40 cellular contexts compared by ENCODE assay signal in genomic region chr1:240235521-240236288, GRCh38.
DNase-seq lines count a peak whose midpoint lies in the region; ATAC-seq, FAIRE-seq and TF ChIP-seq lines count a peak whose summit lies in the region.
"Had no signal": no experiment of that assay in that cellular context is flagged by ENCODE, and none has a peak within 500 bp of the region (broad histone marks: within the 10 kb centered on the region; RNA-seq: fewer than 3 reads in every experiment).

No MANE protein-coding gene starts in this region.

- no peaks in the 10 kb centered on the region for H3K27me3 Mint-ChIP-seq in activated naive CD8-positive, alpha-beta T cell treated with anti-CD3 and anti-CD28 coated beads for 36 hours

- H3K4me3 ChIP-seq in AG09309 (ENCODE audit: control insufficient read depth, low read depth, low read length) (no peak overlapping the region), bronchial epithelial cell (ENCODE audit: low read depth, low read length) (no peak overlapping the region), mesenchymal stem cell (ENCODE audit: insufficient read depth in 1 of 2, low read depth in 1 of 2, low read length in 2 of 2) (no peak overlapping the region)
- H3K4me3 ChIP-seq: A549, BLaER1, breast epithelium, colonic mucosa, GM12878, GM23338, stomach, thyroid gland, vagina had no signal

- no peak overlapping the region for H3K27ac ChIP-seq in mesenchymal stem cell (ENCODE audit: low read length, poor library complexity, severe bottlenecking)
- H3K27ac ChIP-seq: A549, BLaER1, breast epithelium, colonic mucosa, epithelial cell of prostate, stomach, thyroid gland, vagina, VCaP had no signal

- intact Hi-C loops in left ventricle myocardium superior (cut with micrococcal nuclease) = no loop called here

- no peak overlapping the region for H2AFZ ChIP-seq in mesenchymal stem cell (ENCODE audit: low read depth, low read length)
- H2AFZ ChIP-seq: GM23338 had no signal

- no peaks in the 10 kb centered on the region for H3K9me3 ChIP-seq in mesenchymal stem cell (ENCODE audit: control insufficient read depth, low read length)
- H3K9me3 ChIP-seq: A549, BLaER1, breast epithelium, colonic mucosa, stomach, thyroid gland, vagina had no signal

- no peaks in the 10 kb centered on the region for H3K27me3 ChIP-seq in bronchial epithelial cell (ENCODE audit: control insufficient read depth, insufficient read depth, low read length)
- H3K27me3 ChIP-seq in mesenchymal stem cell (ENCODE audit: control insufficient read depth in 1 of 2, insufficient read depth in 1 of 2, low read length in 2 of 2) = no peaks in the 10 kb centered on the region
- H3K27me3 ChIP-seq: BLaER1, breast epithelium, colonic mucosa, stomach, thyroid gland, vagina had no signal

- peak; percentile 66 for DNase-seq in AG09309 (ENCODE audit: low read depth)
- DNase-seq in HCEC 1CT = peak; percentile 62
- DNase-seq in bronchial epithelial cell (ENCODE audit: low read depth) = peak; percentile 49
- DNase-seq in mesenchymal stem cell = peak; percentile 8
- no peak for DNase-seq in left ventricle myocardium superior
- DNase-seq in NCI-H2171 treated with DMSO at 0.1 percent for 48 hours (lab: John Stamatoyannopoulos, UW) = no peak
- DNase-seq in left lobe of liver (ENCODE audit: low spot score) = no peak
- no peak for DNase-seq in activated naive CD8-positive, alpha-beta T cell treated with anti-CD3 and anti-CD28 coated beads for 36 hours
- DNase-seq: activated CD4-positive, alpha-beta T cell treated with anti-CD3 and anti-CD28 coated beads for 48 hours; activated naive CD4-positive, alpha-beta T cell; activated T-cell treated with anti-CD3 and anti-CD28 coated beads, Interleukin-2, amount 50 U/mL, for 4 hours; amygdala; colonic mucosa; COR-L47; DND-41; effector CD8-positive, alpha-beta T cell; hypothalamus; Kasumi-1; naive thymus-derived CD8-positive, alpha-beta T cell; NCI-H1694; NCI-H2171; NCI-H524 treated with DMSO at 0.1 percent for 48 hours; NK-92 treated with Interleukin-12 subunit alpha and Interleukin-12 subunit beta, amount 100 ng/mL, for 24 hours; nucleus accumbens; SHP77 treated with DMSO at 0.1 percent for 48 hours; small intestine; stimulated activated CD4-positive, alpha-beta T cell treated with anti-CD3 and anti-CD28 coated beads, Interleukin-1b, Interleukin-23, amount 100 ng/mL, for 48 hours; stimulated activated CD8-positive, alpha-beta memory T cell treated with anti-CD3 and anti-CD28 coated beads, Interleukin-4, amount 100 ng/mL, for 48 hours; stomach; thyroid gland had no signal

- peaks cover 3% of the 10 kb centered on the region for H3K79me1 ChIP-seq in mesenchymal stem cell (replicated peaks; ENCODE audit: low read length, poor library complexity, severe bottlenecking)

- peak overlapping the region; percentile 40 to 61 for H3K4ac ChIP-seq in mesenchymal stem cell (ENCODE audit: low read depth in 1 of 2, low read length in 2 of 2)

- 84% methylated on average over 3 of the region's 4 CpGs for WGBS in mesenchymal stem cell

- no peak overlapping the region for H2BK15ac ChIP-seq in mesenchymal stem cell (ENCODE audit: low read depth, poor library complexity, severe bottlenecking)

- H4K91ac ChIP-seq in mesenchymal stem cell (ENCODE audit: low read length) = no peak overlapping the region

- H2BK120ac ChIP-seq in mesenchymal stem cell (ENCODE audit: low read depth, low read length) = no peak overlapping the region

- no peak overlapping the region for H3K4me3 Mint-ChIP-seq in activated naive CD8-positive, alpha-beta T cell treated with anti-CD3 and anti-CD28 coated beads for 36 hours
- H3K4me3 Mint-ChIP-seq: activated T-cell treated with anti-CD3 and anti-CD28 coated beads, Interleukin-2, amount 50 U/mL, for 4 hours; GM23338; naive thymus-derived CD8-positive, alpha-beta T cell had no signal

- H3K18ac ChIP-seq in mesenchymal stem cell (ENCODE audit: low read depth in 1 of 2, low read length in 2 of 2) = peak overlapping the region in 1 of 2 experiments; percentile 41

- no peak for FAIRE-seq in bronchial epithelial cell (lab: Jason Lieb, UNC)
- FAIRE-seq: A549, GM12878, HepG2, islet of Langerhans, small intestine had no signal

- H3K4me1 Mint-ChIP-seq in activated naive CD8-positive, alpha-beta T cell treated with anti-CD3 and anti-CD28 coated beads for 36 hours = no peaks in the 10 kb centered on the region
- H3K4me1 Mint-ChIP-seq: GM23338; naive thymus-derived CD8-positive, alpha-beta T cell had no signal

- H3K23ac ChIP-seq in mesenchymal stem cell (ENCODE audit: low read length in 2 of 2) = no peak overlapping the region

- H3K36me3 Mint-ChIP-seq in activated naive CD8-positive, alpha-beta T cell treated with anti-CD3 and anti-CD28 coated beads for 36 hours = no peaks in the 10 kb centered on the region
- H3K36me3 Mint-ChIP-seq: naive thymus-derived CD8-positive, alpha-beta T cell had no signal

- peak overlapping the region; percentile 82 for H3K9ac ChIP-seq in mesenchymal stem cell (ENCODE audit: low read length)
- H3K9ac ChIP-seq: BLaER1 had no signal

- no peak overlapping the region for H3K4me2 ChIP-seq in mesenchymal stem cell (ENCODE audit: low read length, poor library complexity, severe bottlenecking)
- H3K4me2 ChIP-seq: A549, BLaER1, GM23338 had no signal

- no peak for TF ChIP-seq CTCF in AG09309 (IDR thresholded peaks at IDR 0.05; ENCODE audit: control insufficient read depth, insufficient read depth, low read depth, low read length, missing control alignments)
- no peak for TF ChIP-seq CTCF in bronchial epithelial cell (IDR thresholded peaks at IDR 0.05; ENCODE audit: insufficient read depth, low read length, severe bottlenecking)

- H2BK12ac ChIP-seq in mesenchymal stem cell (ENCODE audit: low read length in 2 of 2) = peak overlapping the region; percentile 10 to 87

- no peaks in the 10 kb centered on the region for H3K4me1 ChIP-seq in mesenchymal stem cell (ENCODE audit: control insufficient read depth, insufficient read depth, low read depth, low read length)
- H3K4me1 ChIP-seq: BLaER1, breast epithelium, colonic mucosa, stomach, thyroid gland, vagina had no signal

- no peak overlapping the region for H3K27ac Mint-ChIP-seq in activated naive CD8-positive, alpha-beta T cell treated with anti-CD3 and anti-CD28 coated beads for 36 hours
- H3K27ac Mint-ChIP-seq: GM23338; naive thymus-derived CD8-positive, alpha-beta T cell had no signal

- no peaks in the 10 kb centered on the region for H3K9me3 Mint-ChIP-seq in activated naive CD8-positive, alpha-beta T cell treated with anti-CD3 and anti-CD28 coated beads for 36 hours
- H3K9me3 Mint-ChIP-seq: activated T-cell treated with anti-CD3 and anti-CD28 coated beads, Interleukin-2, amount 50 U/mL, for 4 hours; GM23338 had no signal

- H4K8ac ChIP-seq in mesenchymal stem cell (ENCODE audit: low read length) = no peak overlapping the region

- H2AK5ac ChIP-seq in mesenchymal stem cell (ENCODE audit: low read length, severe bottlenecking) = no peak overlapping the region

- no peaks in the 10 kb centered on the region for H3K36me3 ChIP-seq in bronchial epithelial cell (ENCODE audit: control insufficient read depth, insufficient read depth, low read length)
- peaks cover 4% of the 10 kb centered on the region in 2 experiments for H3K36me3 ChIP-seq in mesenchymal stem cell (ENCODE audit: control insufficient read depth in 1 of 2, insufficient read depth in 2 of 2, low read depth in 1 of 2, low read length in 2 of 2)
- H3K36me3 ChIP-seq: BLaER1, breast epithelium, colonic mucosa, stomach, thyroid gland, vagina had no signal

- no peak overlapping the region for H2BK5ac ChIP-seq in mesenchymal stem cell (ENCODE audit: low read depth, low read length, poor library complexity, severe bottlenecking)

- no peak overlapping the region for H3K14ac ChIP-seq in mesenchymal stem cell (ENCODE audit: low read length in 2 of 2)

- ATAC-seq in left ventricle myocardium superior (no peak), left lobe of liver (no peak)
- ATAC-seq: A549; activated T-cell treated with anti-CD3 and anti-CD28 coated beads, Interleukin-2, amount 50 U/mL, for 4 hours; GM12878; GM23338; HepG2; naive thymus-derived CD8-positive, alpha-beta T cell had no signal

Comparison
In these comparisons a context has a peak if more than half of its experiments do, and no peak if none do; other contexts are left out.
1. DNase-seq: peak in AG09309 (single experiment), HCEC 1CT (single experiment), bronchial epithelial cell (single experiment) and mesenchymal stem cell (single experiment); none in left ventricle myocardium superior (single experiment), NCI-H2171 treated with DMSO at 0.1 percent for 48 hours (single experiment), left lobe of liver (single experiment) and activated naive CD8-positive, alpha-beta T cell treated with anti-CD3 and anti-CD28 coated beads for 36 hours (single experiment).